Comparison of ENCODE assay signal across 21 cellular contexts in the genomic region with DNA sequence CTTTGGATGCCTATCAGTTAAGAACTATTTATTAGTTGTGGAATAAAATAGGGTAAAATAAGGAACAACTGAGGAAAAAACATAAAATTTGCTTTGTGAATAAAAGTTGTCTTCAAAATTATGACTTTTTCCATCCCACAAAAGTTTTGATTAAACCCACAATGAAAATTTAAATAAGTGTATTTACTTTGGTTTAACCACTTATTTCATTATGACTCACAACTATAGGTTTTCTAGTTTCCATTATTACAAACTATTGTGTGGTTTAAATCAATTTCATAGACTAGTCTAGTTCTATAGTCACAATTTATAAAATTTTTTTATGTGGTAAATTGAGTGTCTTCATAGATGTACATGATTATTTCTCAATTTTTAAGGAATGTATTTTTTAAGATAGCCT.
"Had no signal": no experiment of that assay in that cellular context is flagged by ENCODE, and none has a peak within 500 bp of the region (broad histone marks: within the 10 kb centered on the region; RNA-seq: fewer than 3 reads in every experiment).

No MANE protein-coding gene starts in this region.

- H3K4me3 ChIP-seq: hepatocyte, left lung, lung, sigmoid colon, spleen, upper lobe of left lung had no signal

- H3K27me3 Mint-ChIP-seq: progenitor cell of endocrine pancreas had no signal

- H3K27ac ChIP-seq: spleen had no signal

- H3K36me3 ChIP-seq: left lung, sigmoid colon, spleen, upper lobe of left lung had no signal

- H3K27ac Mint-ChIP-seq: activated naive CD8-positive, alpha-beta T cell treated with anti-CD3 and anti-CD28 coated beads for 36 hours; immature natural killer cell; naive thymus-derived CD8-positive, alpha-beta T cell; progenitor cell of endocrine pancreas; WTC11 had no signal

- H3K4me2 ChIP-seq: hepatocyte had no signal

- DNase-seq: activated naive CD8-positive, alpha-beta T cell treated with anti-CD3 and anti-CD28 coated beads for 36 hours; activated T-cell treated with anti-CD3 and anti-CD28 coated beads, Interleukin-2, amount 50 U/mL, for 1 hour; cerebellar nuclear complex; effector CD4-positive, alpha-beta T cell; foreskin fibroblast; glutamatergic neuron; immature natural killer cell; kidney glomerular epithelial cell; left lung; naive thymus-derived CD8-positive, alpha-beta T cell; retina; sigmoid colon; spleen; stimulated activated CD4-positive, alpha-beta T cell treated with anti-CD3 and anti-CD28 coated beads, Interleukin-4, amount 100 ng/mL, for 1 hour; stimulated activated naive CD4-positive, alpha-beta T cell treated with Interleukin-2 at 50 U/mL for 16 hours; T1000; upper lobe of left lung had no signal

- H3K27me3 ChIP-seq: hepatocyte, left lung, sigmoid colon, upper lobe of left lung had no signal

- H2AFZ ChIP-seq: hepatocyte had no signal

- H3K9me3 ChIP-seq: upper lobe of left lung had no signal

- H3K4me1 Mint-ChIP-seq: immature natural killer cell; naive thymus-derived CD8-positive, alpha-beta T cell had no signal

- H3K4me3 Mint-ChIP-seq: activated naive CD8-positive, alpha-beta T cell treated with anti-CD3 and anti-CD28 coated beads for 36 hours; immature natural killer cell; naive thymus-derived CD8-positive, alpha-beta T cell; WTC11 had no signal

- ATAC-seq: left lung; naive thymus-derived CD8-positive, alpha-beta T cell; WTC11 had no signal
